ENCODE assay signal across 1 cellular context in genomic region chr11:76152086-76152658, GRCh38.
TF ChIP-seq lines count a peak whose summit lies in the region.

No MANE protein-coding gene starts in this region.

TF ChIP-seq in K562, 482 proteins besides CTCF, POLR2A, EP300 and RAD21 (continued from another document and continues in another):
- TF ChIP-seq PBX2 (CRISPR knock-in tag; IDR thresholded peaks at IDR 0.05; ENCODE audit: low read depth) (no peak), PBX2 (tag; conservative IDR thresholded peaks at IDR 0.05; ENCODE audit: low read depth) (no peak), ZBTB11 (CRISPR knock-in tag; IDR thresholded peaks at IDR 0.05) (no peak), ESRRA (IDR thresholded peaks at IDR 0.05; ENCODE audit: borderline replicate concordance, low read depth) (peak; percentile 35; the same call in 1 of the 2 replicates), ADNP (tag; IDR thresholded peaks at IDR 0.05) (no peak), TAF1 (IDR thresholded peaks at IDR 0.05; ENCODE audit: control insufficient read depth, extremely low read depth, insufficient read depth, low read length, severe bottlenecking) (no peak), MEF2D (tag; conservative IDR thresholded peaks at IDR 0.05; ENCODE audit: low read depth) (no peak), E2F1 (CRISPR knock-in tag; IDR thresholded peaks at IDR 0.05) (peak; percentile 95), ZNF347 (CRISPR knock-in tag; IDR thresholded peaks at IDR 0.05; ENCODE audit: low read depth) (no peak), LCOR (CRISPR knock-in tag; IDR thresholded peaks at IDR 0.05) (0 out of 2 replicates have a peak, but pooled peaks have one; percentile 34), JUN (IDR thresholded peaks at IDR 0.05; ENCODE audit: borderline replicate concordance, low read depth, low read length) (peak; percentile 60; the same call in 1 of the 2 replicates), JUN (CRISPR knock-in tag; IDR thresholded peaks at IDR 0.05; ENCODE audit: borderline replicate concordance) (peak; percentile 60; the same call in 1 of the 2 replicates), CXXC5 (CRISPR knock-in tag; IDR thresholded peaks at IDR 0.05) (peak; percentile 69), ZNF551 (CRISPR knock-in tag; IDR thresholded peaks at IDR 0.05) (no peak), ZNF639 (CRISPR knock-in tag; conservative IDR thresholded peaks at IDR 0.05 in 1 of 2, IDR thresholded peaks at IDR 0.05 in 1 of 2) (no peak), ZBTB26 (CRISPR knock-in tag; IDR thresholded peaks at IDR 0.05) (no peak), ATF3 (IDR thresholded peaks at IDR 0.05) (peak; percentile 32; the same call in 1 of the 2 replicates), ATF3 (CRISPR knock-in tag; conservative IDR thresholded peaks at IDR 0.05) (no peak), KLF6 (CRISPR knock-in tag; IDR thresholded peaks at IDR 0.05; ENCODE audit: borderline replicate concordance) (no peak), CBX3 (IDR thresholded peaks at IDR 0.05; ENCODE audit: borderline replicate concordance in 1 of 2, low read length in 2 of 2) (0 out of 3 replicates have a peak, but pooled peaks of 1 of the 2 experiments have one; percentile 66), ZNF12 (CRISPR knock-in tag; IDR thresholded peaks at IDR 0.05) (no peak), ZNF699 (CRISPR knock-in tag; IDR thresholded peaks at IDR 0.05; ENCODE audit: insufficient replicate concordance) (no peak), JUND (IDR thresholded peaks at IDR 0.05; ENCODE audit: borderline replicate concordance, low read depth, low read length) (peak; percentile 36; the same call in 1 of the 2 replicates), JUND (tag; IDR thresholded peaks at IDR 0.05; ENCODE audit: borderline replicate concordance, low read depth, low read length) (peak; percentile 64; the same call in 1 of the 3 replicates), MTA3 (IDR thresholded peaks at IDR 0.05; ENCODE audit: borderline replicate concordance) (0 out of 2 replicates have a peak, but pooled peaks have one; percentile 17), HLTF (IDR thresholded peaks at IDR 0.05) (no peak), ZNF696 (CRISPR knock-in tag; conservative IDR thresholded peaks at IDR 0.05) (no peak), MAZ (CRISPR knock-in tag; conservative IDR thresholded peaks at IDR 0.05 in 1 of 2, IDR thresholded peaks at IDR 0.05 in 1 of 2) (peak; percentile 41 to 61; a peak in 3 of 4 replicates), SRSF9 (IDR thresholded peaks at IDR 0.05; ENCODE audit: borderline replicate concordance, low read depth, low read length) (no peak), HMG20A (CRISPR knock-in tag; conservative IDR thresholded peaks at IDR 0.05) (no peak), NFE2 (IDR thresholded peaks at IDR 0.05; ENCODE audit: low read depth) (no peak), GTF3C2 (IDR thresholded peaks at IDR 0.05; ENCODE audit: borderline replicate concordance, extremely low read depth, insufficient read length) (peak; percentile 20), MIER1 (IDR thresholded peaks at IDR 0.05; ENCODE audit: low read depth) (no peak), USF2 (CRISPR knock-in tag; IDR thresholded peaks at IDR 0.05) (no peak), KAT8 (IDR thresholded peaks at IDR 0.05; ENCODE audit: low read depth) (no peak), ZNF583 (CRISPR knock-in tag; IDR thresholded peaks at IDR 0.05) (peak; percentile 31; the same call in 1 of the 2 replicates), THRB (CRISPR knock-in tag; conservative IDR thresholded peaks at IDR 0.05) (no peak), ARID2 (IDR thresholded peaks at IDR 0.05) (0 out of 2 replicates have a peak, but pooled peaks have one; percentile 45), THAP12 (CRISPR knock-in tag; IDR thresholded peaks at IDR 0.05) (no peak), TAL1 (IDR thresholded peaks at IDR 0.05) (no peak), SMARCE1 (IDR thresholded peaks at IDR 0.05) (no peak), ZZZ3 (IDR thresholded peaks at IDR 0.05) (no peak), ZNF282 (CRISPR knock-in tag; IDR thresholded peaks at IDR 0.05) (no peak), SP2 (IDR thresholded peaks at IDR 0.05; ENCODE audit: extremely low read depth, low read depth, low read length, poor library complexity, severe bottlenecking) (no peak), MTA2 (IDR thresholded peaks at IDR 0.05; ENCODE audit: low read depth) (no peak), ZNF707 (CRISPR knock-in tag; conservative IDR thresholded peaks at IDR 0.05) (no peak), ZNF143 (CRISPR knock-in tag; IDR thresholded peaks at IDR 0.05) (0 out of 2 replicates have a peak, but pooled peaks have one; percentile 34), ARHGAP35 (IDR thresholded peaks at IDR 0.05; ENCODE audit: partially characterized antibody) (no peak), POLR2AphosphoS2 (IDR thresholded peaks at IDR 0.05; ENCODE audit: low read length) (no peak)
